In the genomic region with DNA sequence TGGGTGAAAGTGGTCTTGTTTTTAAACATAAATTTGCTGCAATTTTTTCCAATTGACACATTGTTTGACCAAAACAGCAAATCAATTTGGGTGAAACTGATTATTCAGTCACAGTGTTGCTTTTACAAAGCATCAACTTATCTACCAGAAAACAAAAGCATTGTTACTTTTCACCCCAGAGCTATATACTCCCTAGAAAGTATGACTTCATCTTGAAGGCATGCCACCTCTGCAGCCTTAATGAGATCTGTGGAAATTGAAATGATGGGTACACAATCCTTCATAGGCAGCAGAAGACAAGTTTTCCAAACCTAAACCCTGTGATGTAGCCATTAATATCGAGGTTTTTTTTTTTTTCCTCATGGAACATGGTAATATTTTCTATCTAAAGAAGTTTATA, we compare ENCODE assay signal across 16 cellular contexts.
A peak's percentile ranks its signal among the peaks of the same experiment; 100 is the strongest.
DNase-seq lines count a peak whose midpoint lies in the region; ATAC-seq, FAIRE-seq and TF ChIP-seq lines count a peak whose summit lies in the region.
"Had no signal": no experiment of that assay in that cellular context is flagged by ENCODE, and none has a peak within 500 bp of the region (broad histone marks: within the 10 kb centered on the region; RNA-seq: fewer than 3 reads in every experiment).

No MANE protein-coding gene starts in this region.

- H2BK5ac ChIP-seq in H1 (ENCODE audit: low read depth, low read length) (no peak overlapping the region), mesendoderm (ENCODE audit: low read length) (no peak overlapping the region)

- no peak for ATAC-seq in HG03280 (IDR thresholded peaks at IDR 0.05; ENCODE audit: unreplicated experiment)
- no peak for ATAC-seq in stimulated activated naive B cell treated with anti-CD40 and anti-IgM and Interleukin-4, amounts not matched to agents 10 μg/mL and 1 μg/mL and 100 μg/mL, for 72 hours (replicated peaks)
- ATAC-seq: activated T-cell treated with anti-CD3 and anti-CD28 coated beads, Interleukin-2, amount 50 U/mL, for 4 hours; effector memory CD8-positive, alpha-beta T cell had no signal

- no peak overlapping the region for H3K4me2 ChIP-seq in PC-9
- H3K4me2 ChIP-seq in H1 (ENCODE audit: insufficient read depth in 1 of 2, low read depth in 2 of 2, low read length in 2 of 2): no peak overlapping the region
- H3K4me2 ChIP-seq in mesendoderm (ENCODE audit: low read length): no peak overlapping the region

- DNase-seq in EL (peak; percentile 34), PC-9 (peak; percentile 8 to 63), H1 (ENCODE audit: low read depth in 1 of 2, low spot score in 2 of 2) (no peak), mesendoderm (peak; percentile 85), DMS153 (lab: John Stamatoyannopoulos, UW) (no peak), HFFc6 (no peak)
- DNase-seq in stimulated activated naive B cell treated with anti-CD40 and anti-IgM and Interleukin-4, amounts not matched to agents 10 μg/mL and 1 μg/mL and 100 μg/mL, for 72 hours: no peak
- DNase-seq: activated CD4-positive, alpha-beta T cell treated with anti-CD3 and anti-CD28 coated beads, Interleukin-2, amount 50 U/mL, for 1 hour; activated naive CD8-positive, alpha-beta T cell treated with anti-CD3 and anti-CD28 coated beads, Interleukin-2, amount 10 ng/mL, durations not matched to agents 7 days and 5 days; activated T-cell treated with anti-CD3 and anti-CD28 coated beads, Interleukin-2, amount 50 U/mL, for 4 hours; CD4-positive, alpha-beta memory T cell; effector memory CD8-positive, alpha-beta T cell; stimulated activated CD4-positive, alpha-beta T cell treated with anti-CD3 and anti-CD28 coated beads, Interleukin-2, amount 100 ng/mL, for 48 hours; SW 1271; uterus had no signal

- TF ChIP-seq CTCF in PC-9 (conservative IDR thresholded peaks at IDR 0.05) (no peak), H1 (IDR thresholded peaks at IDR 0.05; ENCODE audit: control extremely low read depth in 1 of 3, insufficient read depth in 1 of 3, low read depth in 1 of 3, low read length in 3 of 3) (no peak), HFFc6 (IDR thresholded peaks at IDR 0.05) (no peak)

- no peak for FAIRE-seq in H1 (lab: Jason Lieb, UNC)

- TF ChIP-seq POLR2A in H1 (IDR thresholded peaks at IDR 0.05; ENCODE audit: control extremely low read depth in 1 of 2, low read depth in 2 of 2, low read length in 2 of 2): no peak

- H4K8ac ChIP-seq in H1 (ENCODE audit: extremely low read depth, insufficient read depth, low read length) (no peak overlapping the region), mesendoderm (ENCODE audit: low read depth, low read length) (no peak overlapping the region)

- TF ChIP-seq RAD21 in H1 (IDR thresholded peaks at IDR 0.05 in 1 of 2, conservative IDR thresholded peaks at IDR 0.05 in 1 of 2; ENCODE audit: low read depth in 2 of 2, low read length in 2 of 2): no peak

- TF ChIP-seq EP300 in H1 (IDR thresholded peaks at IDR 0.05; ENCODE audit: borderline replicate concordance in 1 of 2, low read depth in 2 of 2, low read length in 2 of 2): no peak

- intact Hi-C loops in PC-9 (cut with micrococcal nuclease; ENCODE audit: unreplicated experiment): no loop called here

- peaks cover 0 to 2% of the 10 kb centered on the region in 2 donors for H3K36me3 Mint-ChIP-seq in stimulated activated naive B cell treated with anti-CD40 and anti-IgM and Interleukin-4, amounts not matched to agents 10 μg/mL and 1 μg/mL and 100 μg/mL, for 72 hours
- no peaks in the 10 kb centered on the region for H3K36me3 Mint-ChIP-seq in HFFc6 (ENCODE audit: low read depth)
- H3K36me3 Mint-ChIP-seq: activated naive CD8-positive, alpha-beta T cell treated with anti-CD3 and anti-CD28 coated beads, Interleukin-2, amount 10 ng/mL, durations not matched to agents 7 days and 5 days; CD4-positive, alpha-beta memory T cell had no signal

- H2AK5ac ChIP-seq in H1 (ENCODE audit: low read depth, low read length) (no peak overlapping the region), mesendoderm (ENCODE audit: low read length) (no peak overlapping the region)

- H3K4me3 ChIP-seq in PC-9 (no peak overlapping the region), H1 (ENCODE audit: extremely low read depth in 1 of 4, insufficient read depth in 2 of 4, low read depth in 3 of 4, low read length in 4 of 4) (no peak overlapping the region), mesendoderm (ENCODE audit: low read length) (no peak overlapping the region)
- H3K4me3 ChIP-seq: uterus had no signal

- H2BK15ac ChIP-seq in H1 (ENCODE audit: low read length): no peak overlapping the region
- H2BK15ac ChIP-seq in mesendoderm (replicated peaks; ENCODE audit: low read depth): no peak overlapping the region

- no peaks in the 10 kb centered on the region for H3K79me1 ChIP-seq in H1 (ENCODE audit: low read depth, low read length)
- H3K79me1 ChIP-seq in mesendoderm (ENCODE audit: low read length): no peaks in the 10 kb centered on the region

- H3K4ac ChIP-seq in H1 (replicated peaks; ENCODE audit: insufficient read length, low read depth, low read length): no peak overlapping the region
- H3K4ac ChIP-seq in mesendoderm (ENCODE audit: low read depth, low read length): no peak overlapping the region

- no peak overlapping the region for H3K18ac ChIP-seq in H1 (ENCODE audit: extremely low read depth, low read length)
- no peak overlapping the region for H3K18ac ChIP-seq in mesendoderm (ENCODE audit: low read length)

- H3K4me1 ChIP-seq in PC-9 (replicated peaks; ENCODE audit: insufficient read depth): peaks cover 5% of the 10 kb centered on the region
- H3K4me1 ChIP-seq in H1 (replicated peaks in 1 of 4; ENCODE audit: control insufficient read depth in 3 of 4, insufficient read depth in 4 of 4, low read length in 3 of 4): peaks cover 0 to 4% (median 0%) of the 10 kb centered on the region in 4 experiments; a peak in 1 of 7 replicates
- no peaks in the 10 kb centered on the region for H3K4me1 ChIP-seq in mesendoderm (ENCODE audit: control insufficient read depth, low read depth, low read length)
- H3K4me1 ChIP-seq: uterus had no signal

- WGBS in H1 (ENCODE audit: extremely low coverage in 1 of 2, insufficient coverage in 1 of 2, insufficient read length in 1 of 2, insufficient replicate concordance in 2 of 2, low coverage in 1 of 2, low lambda C conversion rate in 2 of 2, missing lambda C conversion rate in 1 of 2), 2 experiments: 79% methylated on average over 1 of the region's 1 CpG; no CpG with 5 or more reads in 1 of the 2 experiments
- no CpG with 5 or more reads among the region's 1 CpG for WGBS in mesendoderm (ENCODE audit: extremely low coverage, insufficient coverage, low lambda C conversion rate)

- H2AFZ ChIP-seq in PC-9 (no peak overlapping the region), H1 (ENCODE audit: low read length) (no peak overlapping the region)

- no peaks in the 10 kb centered on the region for H3K9me2 ChIP-seq in PC-9 (ENCODE audit: insufficient read depth)

- H3K23me2 ChIP-seq in H1 (ENCODE audit: low read depth, low read length): no peaks in the 10 kb centered on the region

- H4K20me1 ChIP-seq in PC-9 (ENCODE audit: insufficient read depth): no peaks in the 10 kb centered on the region
- no peaks in the 10 kb centered on the region for H4K20me1 ChIP-seq in H1 (replicated peaks in 1 of 2; ENCODE audit: control insufficient read depth in 1 of 2, insufficient read depth in 2 of 2, low read length in 2 of 2)

- no peaks in the 10 kb centered on the region for H3K4me1 Mint-ChIP-seq in stimulated activated naive B cell treated with anti-CD40 and anti-IgM and Interleukin-4, amounts not matched to agents 10 μg/mL and 1 μg/mL and 100 μg/mL, for 72 hours
- H3K4me1 Mint-ChIP-seq in HFFc6 (ENCODE audit: low read depth): no peaks in the 10 kb centered on the region
- H3K4me1 Mint-ChIP-seq: activated naive CD8-positive, alpha-beta T cell treated with anti-CD3 and anti-CD28 coated beads, Interleukin-2, amount 10 ng/mL, durations not matched to agents 7 days and 5 days; CD4-positive, alpha-beta memory T cell had no signal

- no peak overlapping the region for H4K91ac ChIP-seq in H1 (replicated peaks; ENCODE audit: insufficient read length, low read length)

- H3K23ac ChIP-seq in H1 (ENCODE audit: insufficient read length) (no peak overlapping the region), mesendoderm (ENCODE audit: low read length) (no peak overlapping the region)

- BruUV-seq in PC-9 (replicated peaks; lab: Mats Ljungman, UMichigan): no TSS peak

- H3K27ac ChIP-seq in PC-9 (no peak overlapping the region), H1 (ENCODE audit: low read depth, low read length) (no peak overlapping the region), mesendoderm (ENCODE audit: low read depth, low read length) (no peak overlapping the region)
- H3K27ac ChIP-seq: uterus had no signal

- POLR2A ChIA-PET in PC-9 (lab: Charles Lee; ENCODE audit: unreplicated experiment): interaction anchor here (0.7 kb wide), 2 partner anchors 41 to 45 kb away, joined by 10 to 18 read pairs; no protein-coding TSS in a partner anchor
- POLR2A ChIA-PET in H1 (lab: Charles Lee; ENCODE audit: partially characterized antibody): no interaction called here

- peaks cover 26% of the 10 kb centered on the region for H3K9me3 ChIP-seq in PC-9 (ENCODE audit: insufficient read depth, low read depth)
- no peaks in the 10 kb centered on the region for H3K9me3 ChIP-seq in H1 (ENCODE audit: insufficient read depth in 2 of 2, low read depth in 1 of 2, low read length in 1 of 2)
- H3K9me3 ChIP-seq: uterus had no signal

- no peak overlapping the region for H3K27ac Mint-ChIP-seq in stimulated activated naive B cell treated with anti-CD40 and anti-IgM and Interleukin-4, amounts not matched to agents 10 μg/mL and 1 μg/mL and 100 μg/mL, for 72 hours
- no peak overlapping the region for H3K27ac Mint-ChIP-seq in HFFc6
- H3K27ac Mint-ChIP-seq: activated naive CD8-positive, alpha-beta T cell treated with anti-CD3 and anti-CD28 coated beads, Interleukin-2, amount 10 ng/mL, durations not matched to agents 7 days and 5 days; CD4-positive, alpha-beta memory T cell; effector memory CD8-positive, alpha-beta T cell had no signal

- H3K56ac ChIP-seq in H1 (replicated peaks; ENCODE audit: insufficient read length, low read depth, low read length) (no peak overlapping the region), mesendoderm (ENCODE audit: low read length) (no peak overlapping the region)

- peaks cover 0 to 4% of the 10 kb centered on the region in 2 donors for H3K27me3 Mint-ChIP-seq in stimulated activated naive B cell treated with anti-CD40 and anti-IgM and Interleukin-4, amounts not matched to agents 10 μg/mL and 1 μg/mL and 100 μg/mL, for 72 hours
- H3K27me3 Mint-ChIP-seq in HFFc6 (ENCODE audit: insufficient read depth): no peaks in the 10 kb centered on the region; the same call in 1 of the 2 replicates
- H3K27me3 Mint-ChIP-seq: activated naive CD8-positive, alpha-beta T cell treated with anti-CD3 and anti-CD28 coated beads, Interleukin-2, amount 10 ng/mL, durations not matched to agents 7 days and 5 days; effector memory CD8-positive, alpha-beta T cell had no signal

- H2BK12ac ChIP-seq in H1 (ENCODE audit: low read depth, low read length): no peak overlapping the region

- H3K9ac ChIP-seq in H1 (replicated peaks in 1 of 4; ENCODE audit: extremely low read depth in 1 of 4, low read depth in 3 of 4, low read length in 3 of 4) (no peak overlapping the region), mesendoderm (ENCODE audit: low read length) (no peak overlapping the region)

- no peaks in the 10 kb centered on the region for H3K36me3 ChIP-seq in PC-9 (ENCODE audit: low read depth)
- no peaks in the 10 kb centered on the region for H3K36me3 ChIP-seq in H1 (ENCODE audit: control insufficient read depth in 2 of 4, insufficient read depth in 4 of 4, low read length in 3 of 4)
- H3K36me3 ChIP-seq in mesendoderm (ENCODE audit: control insufficient read depth, insufficient read depth, low read length): no peaks in the 10 kb centered on the region
- H3K36me3 ChIP-seq: uterus had no signal

- H3K9me3 Mint-ChIP-seq in stimulated activated naive B cell treated with anti-CD40 and anti-IgM and Interleukin-4, amounts not matched to agents 10 μg/mL and 1 μg/mL and 100 μg/mL, for 72 hours: peaks cover 11% of the 10 kb centered on the region in 2 donors
- peaks cover 50% of the 10 kb centered on the region for H3K9me3 Mint-ChIP-seq in HFFc6

- H2BK120ac ChIP-seq in H1 (replicated peaks; ENCODE audit: low read depth, low read length): no peak overlapping the region
- no peak overlapping the region for H2BK120ac ChIP-seq in mesendoderm (ENCODE audit: low read depth, low read length)

- H3K79me2 ChIP-seq in PC-9 (ENCODE audit: low read depth) (no peaks in the 10 kb centered on the region), H1 (ENCODE audit: control insufficient read depth in 1 of 2, insufficient read depth in 2 of 2, low read length in 2 of 2) (no peaks in the 10 kb centered on the region), mesendoderm (ENCODE audit: control insufficient read depth, insufficient read depth, low read length) (no peaks in the 10 kb centered on the region)

- H4K5ac ChIP-seq in H1 (ENCODE audit: insufficient read length, low read depth, low read length) (no peak overlapping the region), mesendoderm (ENCODE audit: low read length) (no peak overlapping the region)

- no peak overlapping the region for H2BK20ac ChIP-seq in H1 (ENCODE audit: low read length)

- no peaks in the 10 kb centered on the region for H3K27me3 ChIP-seq in PC-9 (ENCODE audit: insufficient read depth, low read depth)
- H3K27me3 ChIP-seq in H1 (replicated peaks in 1 of 4; ENCODE audit: control insufficient read depth in 3 of 4, extremely low read depth in 1 of 4, insufficient read depth in 3 of 4, low read length in 3 of 4): no peaks in the 10 kb centered on the region
- H3K27me3 ChIP-seq in mesendoderm (ENCODE audit: insufficient read depth, low read length, poor library complexity): no peaks in the 10 kb centered on the region
- H3K27me3 ChIP-seq: uterus had no signal

- 0 out of 2 replicates have a peak, but pooled peaks cover 3% of the 10 kb centered on the region for H3F3A ChIP-seq in PC-9 (ENCODE audit: insufficient read depth, low read depth)

- CTCF ChIA-PET in PC-9 (lab: Charles Lee): interaction anchor here (0.7 kb wide), 1 partner anchor 150 kb away, joined by 3 read pairs; no protein-coding TSS in a partner anchor
- CTCF ChIA-PET in H1 (lab: Charles Lee; ENCODE audit: partially characterized antibody): interaction anchor here (0.6 kb wide), 1 partner anchor 667 kb away, joined by 3 read pairs; no protein-coding TSS in a partner anchor

- H3K4me3 Mint-ChIP-seq in stimulated activated naive B cell treated with anti-CD40 and anti-IgM and Interleukin-4, amounts not matched to agents 10 μg/mL and 1 μg/mL and 100 μg/mL, for 72 hours: no peak overlapping the region
- no peak overlapping the region for H3K4me3 Mint-ChIP-seq in HFFc6
- H3K4me3 Mint-ChIP-seq: activated naive CD8-positive, alpha-beta T cell treated with anti-CD3 and anti-CD28 coated beads, Interleukin-2, amount 10 ng/mL, durations not matched to agents 7 days and 5 days; activated T-cell treated with anti-CD3 and anti-CD28 coated beads, Interleukin-2, amount 50 U/mL, for 4 hours; CD4-positive, alpha-beta memory T cell; effector memory CD8-positive, alpha-beta T cell had no signal

- no peak overlapping the region for H3K14ac ChIP-seq in H1 (ENCODE audit: insufficient read length)

Comparison
In these comparisons a context has a peak if more than half of its experiments do, and no peak if none do; other contexts are left out.
1. DNase-seq: peak in EL (single experiment), PC-9 (2 of 2) and mesendoderm (single experiment); none in H1 (0 of 2), DMS153 (single experiment), stimulated activated naive B cell treated with anti-CD40 and anti-IgM and Interleukin-4, amounts not matched to agents 10 μg/mL and 1 μg/mL and 100 μg/mL, for 72 hours (single experiment) and HFFc6 (single experiment).